9 cellular contexts compared by ENCODE assay signal in the genomic region with DNA sequence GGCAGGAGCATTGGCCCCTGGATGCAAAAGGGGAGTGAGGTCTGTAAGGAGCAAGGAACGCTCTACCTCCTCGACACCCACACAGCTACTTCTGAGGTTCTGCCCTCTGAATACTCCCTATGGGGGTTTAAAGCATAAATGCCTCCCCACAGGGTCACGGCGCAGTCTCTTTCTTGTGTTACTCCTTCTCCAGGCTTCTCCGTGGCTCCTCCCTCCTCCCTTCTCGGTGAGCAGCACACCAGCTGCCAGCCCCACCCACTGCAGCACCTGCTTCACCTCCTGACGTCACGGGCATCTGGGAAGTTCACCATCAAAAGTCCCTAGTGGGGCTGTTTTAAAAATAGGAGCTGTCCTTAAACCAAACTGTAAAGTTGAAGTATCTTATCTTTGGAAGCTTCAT.
DNase-seq lines count a peak whose midpoint lies in the region; ATAC-seq and TF ChIP-seq lines count a peak whose summit lies in the region.
"Had no signal": no experiment of that assay in that cellular context is flagged by ENCODE, and none has a peak within 500 bp of the region (broad histone marks: within the 10 kb centered on the region; RNA-seq: fewer than 3 reads in every experiment).

No MANE protein-coding gene starts in this region.

- H3K79me2 ChIP-seq in mammary epithelial cell (ENCODE audit: insufficient read depth, low read length), result no peaks in the 10 kb centered on the region

- TF ChIP-seq CTCF in mammary epithelial cell (conservative IDR thresholded peaks at IDR 0.05 in 1 of 2, IDR thresholded peaks at IDR 0.05 in 1 of 2; ENCODE audit: extremely low read depth in 1 of 2, insufficient read depth in 1 of 2, low read depth in 1 of 2, low read length in 2 of 2), result no peak
- TF ChIP-seq CTCF in vagina (IDR thresholded peaks at IDR 0.05), result no peak

- H4K20me1 ChIP-seq in mammary epithelial cell (ENCODE audit: insufficient read depth, low read length), result no peaks in the 10 kb centered on the region

- CTCF ChIA-PET in mammary epithelial cell (lab: Charles Lee; ENCODE audit: low non-redundant PET), result no interaction called here

- H3K4me1 ChIP-seq in mammary epithelial cell (ENCODE audit: insufficient read depth, low read length) (peaks cover 8% of the 10 kb centered on the region), skeletal muscle tissue (ENCODE audit: control insufficient read depth in 3 of 3, insufficient read depth in 3 of 3, low read length in 3 of 3) (peaks cover 18 to 34% (median 22%) of the 10 kb centered on the region in 3 donors), vagina (no peaks in the 10 kb centered on the region)

- intact Hi-C loops in mammary epithelial cell (cut with micrococcal nuclease) (no loop called here), vagina (cut with DNase I) (no loop called here)

- DNase-seq in GM19240 (ENCODE audit: insufficient read length, low spot score) (peak; percentile 26), NCI-H2196 (lab: John Stamatoyannopoulos, UW; ENCODE audit: unreplicated experiment) (peak; percentile 92), mammary epithelial cell (peak; percentile 61), AML-193 (lab: John Stamatoyannopoulos, UW) (no peak), SK-N-DZ (ENCODE audit: low spot score) (no peak), vagina (ENCODE audit: extremely low spot score in 2 of 2) (no peak)
- DNase-seq: T1000 had no signal

- H3K36me3 ChIP-seq in mammary epithelial cell (ENCODE audit: insufficient read depth, low read length), result no peaks in the 10 kb centered on the region
- peaks cover 0 to 6% (median 5%) of the 10 kb centered on the region in 3 donors for H3K36me3 ChIP-seq in skeletal muscle tissue (ENCODE audit: control insufficient read depth in 3 of 3, insufficient read depth in 3 of 3, low read length in 3 of 3)
- H3K36me3 ChIP-seq in vagina, result no peaks in the 10 kb centered on the region

- BruUV-seq in mammary epithelial cell (replicated peaks; lab: Mats Ljungman, UMichigan), result no TSS peak

- H2AFZ ChIP-seq in mammary epithelial cell (ENCODE audit: low read depth, low read length), result peak overlapping the region; percentile 1

- no peak for TF ChIP-seq POLR2A in vagina (IDR thresholded peaks at IDR 0.05)

- H3K9ac ChIP-seq in mammary epithelial cell (ENCODE audit: insufficient read depth, low read length) (no peak overlapping the region), skeletal muscle tissue (ENCODE audit: low read depth in 1 of 3, low read length in 3 of 3) (peak overlapping the region in 1 of 3 donors; percentile 28)

- H3K27ac ChIP-seq in mammary epithelial cell (ENCODE audit: insufficient read depth, low read depth, low read length), result no peak overlapping the region
- peak overlapping the region; percentile 46 for H3K27ac ChIP-seq in skeletal muscle tissue (ENCODE audit: low read depth, low read length)
- no peak overlapping the region for H3K27ac ChIP-seq in vagina

- H3K27me3 ChIP-seq in mammary epithelial cell (ENCODE audit: insufficient read depth, low read length) (no peaks in the 10 kb centered on the region), skeletal muscle tissue (ENCODE audit: control insufficient read depth in 3 of 3, insufficient read depth in 3 of 3, low read length in 3 of 3) (no peaks in the 10 kb centered on the region), vagina (no peaks in the 10 kb centered on the region)

- H3K4me3 ChIP-seq in mammary epithelial cell (replicated peaks in 1 of 3; ENCODE audit: insufficient read depth in 1 of 3, low read depth in 2 of 3, low read length in 3 of 3) (no peak overlapping the region), skeletal muscle tissue (ENCODE audit: low read length in 3 of 3) (no peak overlapping the region), vagina (no peak overlapping the region)

- ATAC-seq in HG03432 (IDR thresholded peaks at IDR 0.05; ENCODE audit: unreplicated experiment), result no peak

- in situ Hi-C loops in mammary epithelial cell (cut with MboI; ENCODE audit: low sequenced_read_pairs in 2 of 2), result no loop called here

- H3K9me3 ChIP-seq in mammary epithelial cell (replicated peaks; ENCODE audit: insufficient read depth, low read length) (no peaks in the 10 kb centered on the region), skeletal muscle tissue (ENCODE audit: control insufficient read depth in 3 of 3, low read length in 3 of 3) (no peaks in the 10 kb centered on the region), vagina (no peaks in the 10 kb centered on the region)

- dilution Hi-C loops in mammary epithelial cell (cut with HindIII; ENCODE audit: low sequenced_read_pairs), result no loop called here

- no peak overlapping the region for H3K4me2 ChIP-seq in mammary epithelial cell (ENCODE audit: insufficient read depth, low read depth, low read length)

- WGBS in mammary epithelial cell (ENCODE audit: low coverage, missing lambda C conversion rate), result 30% methylated on average over 6 of the region's 8 CpGs

Comparison
In these comparisons a context has a peak if more than half of its experiments do, and no peak if none do; other contexts are left out.
1. DNase-seq: peak in GM19240 (single experiment), NCI-H2196 (single experiment) and mammary epithelial cell (single experiment); none in AML-193 (0 of 2), SK-N-DZ (single experiment) and vagina (0 of 2).